In genomic region chr19:49896863-49897621, GRCh38 we compare ENCODE assay signal across 8 cellular contexts. TPM values are rescaled to one million over a fixed set of nuclear protein-coding genes. Genes with fewer than 3 reads are reported as not detected.
DNase-seq lines count a peak whose midpoint lies in the region; ATAC-seq and TF ChIP-seq lines count a peak whose summit lies in the region.

IL4I1 (minus strand) TSS chr19:49896887; CDS start chr19:49896160, 727 bp downstream.

- no peaks in the 10 kb centered on the region for H3K9me3 ChIP-seq in lung (ENCODE audit: control insufficient read depth in 2 of 2, insufficient read depth in 1 of 2, low read length in 1 of 2)

- H3K27ac ChIP-seq in lung (ENCODE audit: low read depth in 1 of 2, low read length in 1 of 2) = peak within 1 kb of the TSS in 1 of 2 donors; percentile 10

- no peaks in the 10 kb centered on the region for H3K27me3 ChIP-seq in lung (ENCODE audit: control insufficient read depth, insufficient read depth)

- CTCF ChIA-PET in GM10248 (lab: Yijun Ruan, JAX) = interaction anchor here (1.0 to 1.4 kb wide), 4 partner anchors 9 to 22 kb away, joined by 3 to 4 read pairs (median 4); no protein-coding TSS in a partner anchor
- CTCF ChIA-PET in activated naive CD4-positive, alpha-beta T cell treated with anti-CD3 and anti-CD28 coated beads for 36 hours (lab: Charles Lee) = interaction anchor here (1.1 kb wide), 1 partner anchor 33 kb away, joined by 3 read pairs; no protein-coding TSS in a partner anchor

- peak within 1 kb of the TSS; percentile 67 for H3K4me3 Mint-ChIP-seq in activated naive CD4-positive, alpha-beta T cell treated with anti-CD3 and anti-CD28 coated beads for 36 hours
- H3K4me3 Mint-ChIP-seq in stimulated activated effector memory CD8-positive, alpha-beta T cell treated with anti-CD3 and anti-CD28 coated beads, Interleukin-12 subunit alpha, Interleukin-12 subunit beta, amount 100 ng/mL, for 72 hours = peak within 1 kb of the TSS; percentile 92

- WGBS in lung, 2 donors = 16 to 27% methylated on average over 20 of the region's 20 CpGs

- H3K4me1 ChIP-seq in lung (ENCODE audit: control insufficient read depth in 2 of 2, insufficient read depth in 2 of 2, low read length in 2 of 2) = peaks cover 0 to 6% of the 10 kb centered on the region in 2 donors

- TF ChIP-seq CTCF in GM10248 (IDR thresholded peaks at IDR 0.05; ENCODE audit: control extremely low read depth, extremely low read depth, low read depth, missing control alignments) (no peak), lung (IDR thresholded peaks at IDR 0.05; ENCODE audit: control extremely low read depth, extremely low read depth) (no peak)

- peaks cover 31% of the 10 kb centered on the region for H3K4me1 Mint-ChIP-seq in activated naive CD4-positive, alpha-beta T cell treated with anti-CD3 and anti-CD28 coated beads for 36 hours (ENCODE audit: low read depth)
- H3K4me1 Mint-ChIP-seq in stimulated activated effector memory CD8-positive, alpha-beta T cell treated with anti-CD3 and anti-CD28 coated beads, Interleukin-12 subunit alpha, Interleukin-12 subunit beta, amount 100 ng/mL, for 72 hours = peaks cover 68% of the 10 kb centered on the region

- no peak within 1 kb of the TSS for H3K4me3 ChIP-seq in lung

- POLR2A ChIA-PET in GM10248 (lab: Yijun Ruan, JAX) = interaction anchor here (1.0 kb wide), 1 partner anchor 33 kb away, joined by 4 read pairs; the partner anchor contains the start of gene NUP62

- H3K9me3 Mint-ChIP-seq in activated naive CD4-positive, alpha-beta T cell treated with anti-CD3 and anti-CD28 coated beads for 36 hours = no peaks in the 10 kb centered on the region
- H3K9me3 Mint-ChIP-seq in stimulated activated effector memory CD8-positive, alpha-beta T cell treated with anti-CD3 and anti-CD28 coated beads, Interleukin-12 subunit alpha, Interleukin-12 subunit beta, amount 100 ng/mL, for 72 hours = no peaks in the 10 kb centered on the region

- peak within 1 kb of the TSS; percentile 97 for H3K27ac Mint-ChIP-seq in activated naive CD4-positive, alpha-beta T cell treated with anti-CD3 and anti-CD28 coated beads for 36 hours
- peak within 1 kb of the TSS; percentile 99 for H3K27ac Mint-ChIP-seq in stimulated activated effector memory CD8-positive, alpha-beta T cell treated with anti-CD3 and anti-CD28 coated beads, Interleukin-12 subunit alpha, Interleukin-12 subunit beta, amount 100 ng/mL, for 72 hours

- no peaks in the 10 kb centered on the region for H3K36me3 Mint-ChIP-seq in activated naive CD4-positive, alpha-beta T cell treated with anti-CD3 and anti-CD28 coated beads for 36 hours (ENCODE audit: low read depth)
- H3K36me3 Mint-ChIP-seq in stimulated activated effector memory CD8-positive, alpha-beta T cell treated with anti-CD3 and anti-CD28 coated beads, Interleukin-12 subunit alpha, Interleukin-12 subunit beta, amount 100 ng/mL, for 72 hours = peaks cover 5% of the 10 kb centered on the region

- DNase-seq in GM10248 (ENCODE audit: extremely low spot score) (peak; percentile 81), RPMI7951 (ENCODE audit: low read depth) (peak; percentile 55), lung (ENCODE audit: low spot score) (no peak), D341Med (ENCODE audit: low spot score) (no peak), RKO (ENCODE audit: low spot score) (no peak)
- DNase-seq in activated naive CD4-positive, alpha-beta T cell treated with anti-CD3 and anti-CD28 coated beads for 36 hours = peak; percentile 85
- DNase-seq in stimulated activated effector memory CD8-positive, alpha-beta T cell treated with anti-CD3 and anti-CD28 coated beads, Interleukin-12 subunit alpha, Interleukin-12 subunit beta, amount 100 ng/mL, for 72 hours (ENCODE audit: low spot score in 2 of 2) = peak; percentile 70 to 86

- intact Hi-C loops in activated naive CD4-positive, alpha-beta T cell treated with anti-CD3 and anti-CD28 coated beads for 36 hours (cut with micrococcal nuclease) = loop anchor here (1.0 to 2.0 kb wide), 8 partner anchors 14 to 257 kb away; partner anchors contain the start of genes AKT1S1, ATF5, NUP62 and RRAS

- ATAC-seq in HG02588 (IDR thresholded peaks at IDR 0.05; ENCODE audit: unreplicated experiment) (peak; percentile 37), lung (ENCODE audit: insufficient read depth, low FRiP score) (peak; percentile 28)
- peak; percentile 76 for ATAC-seq in stimulated activated effector memory CD8-positive, alpha-beta T cell treated with anti-CD3 and anti-CD28 coated beads, Interleukin-12 subunit alpha, Interleukin-12 subunit beta, amount 100 ng/mL, for 72 hours

- H3K27me3 Mint-ChIP-seq in activated naive CD4-positive, alpha-beta T cell treated with anti-CD3 and anti-CD28 coated beads for 36 hours (ENCODE audit: low read depth) = no peaks in the 10 kb centered on the region

- no peaks in the 10 kb centered on the region for H3K36me3 ChIP-seq in lung (ENCODE audit: control insufficient read depth in 2 of 2, insufficient read depth in 2 of 2, low read length in 2 of 2)

RNA-seq across cellular contexts. Expression of gene IL4I1, which starts in this region (rescaled TPM):
- total RNA-seq in RPMI7951 (2014; rRNA removed; shearing (Covaris generic)) = 0.39 and 1.3 TPM in 2 replicates
- total RNA-seq in activated naive CD4-positive, alpha-beta T cell treated with anti-CD3 and anti-CD28 coated beads for 36 hours = 1 to 10 TPM; 7.2 to 7.5 TPM
- 1 to 10 TPM; 3.6 to 3.7 TPM for total RNA-seq in lung
- polyA plus RNA-seq in lung = 10 to 100 TPM in 1 of 2 donors, 1 to 10 TPM in 1; 3.8 to 21.2 TPM

Comparison
In these comparisons a context has a peak if more than half of its experiments do, and no peak if none do; other contexts are left out.
1. DNase-seq: peak in GM10248 (single experiment), RPMI7951 (single experiment), activated naive CD4-positive, alpha-beta T cell treated with anti-CD3 and anti-CD28 coated beads for 36 hours (single experiment) and stimulated activated effector memory CD8-positive, alpha-beta T cell treated with anti-CD3 and anti-CD28 coated beads, Interleukin-12 subunit alpha, Interleukin-12 subunit beta, amount 100 ng/mL, for 72 hours (2 of 2); none in lung (single experiment), D341Med (single experiment) and RKO (single experiment).
2. Peak in every context shown above with its lines, with median percentiles within 50 percentile points of each other: ATAC-seq.